ENCODE assay signal across 24 cellular contexts in the genomic region with DNA sequence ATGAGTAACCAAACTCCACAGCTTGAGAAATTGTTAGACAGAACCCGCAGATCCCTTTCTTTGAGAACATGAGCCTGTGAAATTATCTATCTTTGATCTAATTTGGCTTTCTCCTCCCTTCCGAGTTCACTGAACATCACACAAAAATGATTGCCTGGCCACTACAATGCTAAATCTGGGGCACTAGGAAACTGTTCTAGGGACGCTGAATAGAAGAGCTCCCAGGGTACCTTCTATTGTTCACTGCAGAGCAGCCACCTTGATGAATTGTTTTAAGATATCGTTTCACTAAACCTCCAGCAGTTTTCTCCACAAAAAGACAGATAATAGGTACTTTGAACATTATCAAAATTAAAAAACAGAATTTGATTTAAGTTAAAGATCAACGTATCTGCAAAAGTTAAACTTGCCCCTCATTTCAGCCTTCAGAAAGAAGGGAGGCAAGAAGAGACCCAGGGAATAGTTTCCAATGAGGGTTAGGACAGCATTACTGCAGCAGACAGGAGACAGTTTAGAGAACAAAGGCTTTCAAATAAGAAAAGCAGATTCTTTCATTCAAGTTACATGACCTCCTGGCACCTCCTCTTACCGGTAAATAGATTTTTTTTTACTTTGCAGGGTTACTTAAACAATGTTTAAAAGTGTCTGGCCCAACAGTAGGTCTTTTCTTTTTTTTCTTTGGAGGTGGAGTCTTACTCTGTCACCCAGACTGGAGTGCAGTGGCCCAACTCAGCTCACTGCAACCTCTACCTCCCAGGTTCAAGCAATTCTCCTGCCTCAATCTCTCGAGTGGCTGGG. TPM values are rescaled to one million over a fixed set of nuclear protein-coding genes. Genes with fewer than 3 reads are reported as not detected.
DNase-seq lines count a peak whose midpoint lies in the region; ATAC-seq and TF ChIP-seq lines count a peak whose summit lies in the region.
"Had no signal": no experiment of that assay in that cellular context is flagged by ENCODE, and none has a peak within 500 bp of the region (broad histone marks: within the 10 kb centered on the region; RNA-seq: fewer than 3 reads in every experiment).

No MANE protein-coding gene starts in this region.

- H3K23me2 ChIP-seq in H9 (ENCODE audit: insufficient read length, low read depth, low read length, poor library complexity, severe bottlenecking): no peaks in the 10 kb centered on the region

- H3K27me3 ChIP-seq in H9 (ENCODE audit: insufficient read depth, low read length) (no peaks in the 10 kb centered on the region), ectodermal cell (ENCODE audit: control insufficient read depth, insufficient read depth, low read length, poor library complexity, severe bottlenecking) (no peaks in the 10 kb centered on the region), neuronal stem cell (ENCODE audit: control insufficient read depth in 3 of 3, insufficient read depth in 3 of 3, low read depth in 1 of 3, low read length in 3 of 3) (no peaks in the 10 kb centered on the region), thyroid gland (no peaks in the 10 kb centered on the region)
- H3K27me3 ChIP-seq: breast epithelium had no signal

- H2BK12ac ChIP-seq in H9 (ENCODE audit: insufficient read length, low read depth, low read length) (no peak overlapping the region), neuronal stem cell (ENCODE audit: low read length) (no peak overlapping the region)

- no peak overlapping the region for H2BK20ac ChIP-seq in H9 (ENCODE audit: low read depth, low read length, poor library complexity, severe bottlenecking)

- no peak for TF ChIP-seq CTCF in H9 (conservative IDR thresholded peaks at IDR 0.05)
- TF ChIP-seq CTCF in thyroid gland (IDR thresholded peaks at IDR 0.05): no peak

- H3K4me2 ChIP-seq in H9 (ENCODE audit: insufficient read depth, insufficient read length, low read length) (no peak overlapping the region), neuronal stem cell (ENCODE audit: insufficient read depth, low read length, poor library complexity, severe bottlenecking) (no peak overlapping the region)

- no peaks in the 10 kb centered on the region for H3K27me3 Mint-ChIP-seq in T-helper 2 cell treated with Interferon-gamma antibody and Interleukin-4, amounts not matched to agents 5 μg/mL and 100 μg/mL, for 36 hours (ENCODE audit: low read depth)
- no peaks in the 10 kb centered on the region; the same call in 1 of the 2 replicates for H3K27me3 Mint-ChIP-seq in H9 (ENCODE audit: low read depth)
- H3K27me3 Mint-ChIP-seq: naive B cell had no signal

- H3K56ac ChIP-seq in H9 (ENCODE audit: insufficient read length, low read depth, low read length): no peak overlapping the region

- H2AFZ ChIP-seq in H9 (ENCODE audit: low read length) (no peak overlapping the region), neuronal stem cell (ENCODE audit: low read length) (no peak overlapping the region)

- H4K91ac ChIP-seq in H9 (ENCODE audit: insufficient read length, low read depth, low read length) (no peak overlapping the region), neuronal stem cell (ENCODE audit: low read depth, low read length, poor library complexity) (no peak overlapping the region)

- H3K36me3 ChIP-seq in ectodermal cell (ENCODE audit: control insufficient read depth, insufficient read depth, low read length) (peaks cover 6% of the 10 kb centered on the region), neuronal stem cell (replicated peaks in 1 of 2; ENCODE audit: control insufficient read depth in 2 of 2, insufficient read depth in 2 of 2, low read length in 2 of 2) (peaks cover 12 to 71% of the 10 kb centered on the region in 2 donors), thyroid gland (peaks cover 0 to 5% of the 10 kb centered on the region in 2 donors)
- H3K36me3 ChIP-seq: breast epithelium, thoracic aorta had no signal

- H3K27ac Mint-ChIP-seq in T-helper 2 cell treated with Interferon-gamma antibody and Interleukin-4, amounts not matched to agents 5 μg/mL and 100 μg/mL, for 36 hours: peak overlapping the region; percentile 15
- peak overlapping the region in 2 of 3 experiments; percentile 16 to 88; a peak in 4 of 7 replicates for H3K27ac Mint-ChIP-seq in H9

- no peak overlapping the region for H3K23ac ChIP-seq in H9 (ENCODE audit: insufficient read length, low read depth, low read length)
- H3K23ac ChIP-seq in neuronal stem cell (ENCODE audit: low read depth, low read length, poor library complexity): no peak overlapping the region

- no peaks in the 10 kb centered on the region for H3K79me2 ChIP-seq in H9 (ENCODE audit: insufficient read depth, low read length)

- H3K4me1 Mint-ChIP-seq in T-helper 2 cell treated with Interferon-gamma antibody and Interleukin-4, amounts not matched to agents 5 μg/mL and 100 μg/mL, for 36 hours (ENCODE audit: low read depth): peaks cover 2% of the 10 kb centered on the region
- H3K4me1 Mint-ChIP-seq in H9: peaks cover 18 to 23% of the 10 kb centered on the region in 2 experiments
- H3K4me1 Mint-ChIP-seq: naive B cell had no signal

- H3K18ac ChIP-seq in H9 (ENCODE audit: insufficient read length, low read depth, low read length) (no peak overlapping the region), neuronal stem cell (ENCODE audit: low read length) (no peak overlapping the region)

- H3K4me3 ChIP-seq in ectodermal cell (ENCODE audit: insufficient read depth, low read depth, low read length) (no peak overlapping the region), neuronal stem cell (ENCODE audit: low read length in 2 of 2) (no peak overlapping the region), thyroid gland (replicated peaks in 1 of 3) (no peak overlapping the region)
- H3K4me3 ChIP-seq: breast epithelium, thoracic aorta had no signal

- H2BK15ac ChIP-seq in H9 (ENCODE audit: low read depth, low read length) (no peak overlapping the region), neuronal stem cell (ENCODE audit: low read length) (no peak overlapping the region)

- no peak for DNase-seq in T-helper 2 cell treated with Interferon-gamma antibody and Interleukin-4, amounts not matched to agents 5 μg/mL and 100 μg/mL, for 36 hours (ENCODE audit: low spot score)
- DNase-seq in T-helper 2 cell (no peak), H9 (no peak), neuronal stem cell (ENCODE audit: low spot score) (peak; percentile 15), thyroid gland (no peak)
- DNase-seq in activated CD8-positive, alpha-beta memory T cell treated with anti-CD3 and anti-CD28 coated beads, Interleukin-2, amount 50 U/mL, for 4 hours: no peak
- DNase-seq: 8988T; activated CD4-positive, alpha-beta T cell treated with anti-CD3 and anti-CD28 coated beads for 1 hour; COR-L47; cortex of kidney; DMS79; naive B cell; NCI-H1092; NCI-H2029; NCI-H345; OCI-M1; posterior cingulate gyrus; Right ventricle myocardium superior; stimulated activated CD4-positive, alpha-beta T cell treated with anti-CD3 and anti-CD28 coated beads, Interleukin-1b, Interleukin-23, amount 100 ng/mL, for 48 hours; SW 1271 had no signal

- H3K9me3 ChIP-seq in H9 (ENCODE audit: control insufficient read depth, low read depth, low read length) (no peaks in the 10 kb centered on the region), ectodermal cell (ENCODE audit: control insufficient read depth, low read length) (no peaks in the 10 kb centered on the region), neuronal stem cell (replicated peaks in 1 of 2; ENCODE audit: control insufficient read depth in 2 of 2, insufficient read depth in 1 of 2, low read depth in 1 of 2, low read length in 2 of 2) (no peaks in the 10 kb centered on the region), thyroid gland (no peaks in the 10 kb centered on the region)
- H3K9me3 ChIP-seq: breast epithelium, thoracic aorta had no signal

- ATAC-seq in GM21576 (IDR thresholded peaks at IDR 0.05; ENCODE audit: unreplicated experiment): no peak

- no peak overlapping the region for H4K8ac ChIP-seq in H9 (replicated peaks; ENCODE audit: insufficient read length, low read depth, low read length)
- H4K8ac ChIP-seq in neuronal stem cell (ENCODE audit: low read depth, low read length): no peak overlapping the region

- H3K9me3 Mint-ChIP-seq in T-helper 2 cell treated with Interferon-gamma antibody and Interleukin-4, amounts not matched to agents 5 μg/mL and 100 μg/mL, for 36 hours: no peaks in the 10 kb centered on the region
- H3K9me3 Mint-ChIP-seq in H9: no peaks in the 10 kb centered on the region
- H3K9me3 Mint-ChIP-seq: naive B cell had no signal

- no peak overlapping the region for H2BK120ac ChIP-seq in H9 (ENCODE audit: low read depth, low read length, poor library complexity, severe bottlenecking)
- no peak overlapping the region for H2BK120ac ChIP-seq in neuronal stem cell (ENCODE audit: low read depth, low read length)

- no CpG with 5 or more reads among the region's 7 CpGs for WGBS in H9 (ENCODE audit: extremely low coverage, insufficient read length, low lambda C conversion rate)
- WGBS in ectodermal cell, 2 experiments: 61 to 68% methylated on average over 7 of the region's 7 CpGs
- no CpG with 5 or more reads among the region's 7 CpGs for WGBS in neuronal stem cell (ENCODE audit: extremely low coverage in 2 of 2, insufficient read length in 2 of 2, insufficient replicate concordance in 1 of 2), 2 donors
- WGBS in thyroid gland, 2 donors: 86 to 87% methylated on average over 7 of the region's 7 CpGs

- H3K79me1 ChIP-seq in H9 (ENCODE audit: insufficient read depth, low read depth, low read length, poor library complexity, severe bottlenecking) (no peaks in the 10 kb centered on the region), neuronal stem cell (ENCODE audit: low read depth, low read length) (no peaks in the 10 kb centered on the region)

- H3K4me3 Mint-ChIP-seq in T-helper 2 cell treated with Interferon-gamma antibody and Interleukin-4, amounts not matched to agents 5 μg/mL and 100 μg/mL, for 36 hours: no peak overlapping the region
- no peak overlapping the region for H3K4me3 Mint-ChIP-seq in H9
- H3K4me3 Mint-ChIP-seq: naive B cell had no signal

- H2AK5ac ChIP-seq in H9 (ENCODE audit: insufficient read length, low read length): no peak overlapping the region
- no peak overlapping the region for H2AK5ac ChIP-seq in neuronal stem cell (ENCODE audit: low read depth, low read length)

- no peak overlapping the region for H3K27ac ChIP-seq in H9 (ENCODE audit: insufficient read length, low read depth, low read length)
- peak overlapping the region; percentile 38 for H3K27ac ChIP-seq in ectodermal cell (ENCODE audit: insufficient read depth, low read depth, low read length, poor library complexity, severe bottlenecking)
- no peak overlapping the region for H3K27ac ChIP-seq in neuronal stem cell (replicated peaks; ENCODE audit: low read length)
- no peak overlapping the region for H3K27ac ChIP-seq in thyroid gland
- H3K27ac ChIP-seq: breast epithelium, thoracic aorta had no signal

- H3K4ac ChIP-seq in H9 (ENCODE audit: low read depth, low read length) (no peak overlapping the region), neuronal stem cell (ENCODE audit: low read length) (no peak overlapping the region)

- H4K20me1 ChIP-seq in H9 (ENCODE audit: control insufficient read depth, insufficient read depth, insufficient read length): no peaks in the 10 kb centered on the region

- H3K14ac ChIP-seq in H9 (ENCODE audit: insufficient read depth, low read length): no peak overlapping the region
- H3K14ac ChIP-seq in neuronal stem cell (ENCODE audit: low read length): no peak overlapping the region

- TF ChIP-seq POLR2A in thyroid gland (IDR thresholded peaks at IDR 0.05): no peak

- H3T11ph ChIP-seq in H9 (ENCODE audit: low read length): no peak overlapping the region

- peaks cover 38% of the 10 kb centered on the region for H3K36me3 Mint-ChIP-seq in T-helper 2 cell treated with Interferon-gamma antibody and Interleukin-4, amounts not matched to agents 5 μg/mL and 100 μg/mL, for 36 hours (ENCODE audit: low read depth)
- peaks cover 28 to 66% (median 58%) of the 10 kb centered on the region in 3 experiments; a peak in 6 of 7 replicates for H3K36me3 Mint-ChIP-seq in H9 (ENCODE audit: insufficient read depth in 1 of 3, low read depth in 3 of 3)

- H3K4me1 ChIP-seq in H9 (ENCODE audit: insufficient read depth, low read length): no peaks in the 10 kb centered on the region
- peaks cover 11% of the 10 kb centered on the region for H3K4me1 ChIP-seq in ectodermal cell (ENCODE audit: control insufficient read depth, insufficient read depth, low read length)
- peaks cover 5 to 17% of the 10 kb centered on the region in 2 donors for H3K4me1 ChIP-seq in neuronal stem cell (ENCODE audit: control insufficient read depth in 2 of 2, insufficient read depth in 1 of 2, low read depth in 1 of 2, low read length in 2 of 2)
- H3K4me1 ChIP-seq in thyroid gland: no peaks in the 10 kb centered on the region
- H3K4me1 ChIP-seq: breast epithelium had no signal

- no peak overlapping the region for H4K5ac ChIP-seq in H9 (ENCODE audit: insufficient read length, low read depth, low read length)

- H2BK5ac ChIP-seq in H9 (ENCODE audit: insufficient read length, low read length): no peak overlapping the region
- H2BK5ac ChIP-seq in neuronal stem cell (ENCODE audit: low read length): no peak overlapping the region

- intact Hi-C loops in thyroid gland (cut with DNase I): no loop called here

- H3K9ac ChIP-seq in H9 (ENCODE audit: extremely low read depth, insufficient read length, low read length) (no peak overlapping the region), neuronal stem cell (ENCODE audit: low read depth, low read length, poor library complexity) (no peak overlapping the region)

RNA-seq across cellular contexts. Expression of a gene that starts 47.3 kb away (rescaled TPM):
- total RNA-seq in H9 (2021) (497 and 501 TPM in 2 replicates), thyroid gland (100 to 1,000 TPM in 1 of 4 donors, 10 to 100 TPM in 3; 24.0 to 111 (median 55.2) TPM)
- 229 TPM for polyA plus RNA-seq in ectodermal cell (2013, experiment 1 of 4)
- polyA plus RNA-seq in ectodermal cell (2013, experiment 2 of 4): 268 TPM
- polyA plus RNA-seq in ectodermal cell (2013, experiment 3 of 4): 206 TPM
- polyA plus RNA-seq in ectodermal cell (2013, experiment 4 of 4): 188 TPM
- 288 TPM for polyA plus RNA-seq in neuronal stem cell (2013, experiment 1 of 2)
- 311 TPM for polyA plus RNA-seq in neuronal stem cell (2013, experiment 2 of 2)
